Comparison of ENCODE assay signal across 25 cellular contexts in the genomic region with DNA sequence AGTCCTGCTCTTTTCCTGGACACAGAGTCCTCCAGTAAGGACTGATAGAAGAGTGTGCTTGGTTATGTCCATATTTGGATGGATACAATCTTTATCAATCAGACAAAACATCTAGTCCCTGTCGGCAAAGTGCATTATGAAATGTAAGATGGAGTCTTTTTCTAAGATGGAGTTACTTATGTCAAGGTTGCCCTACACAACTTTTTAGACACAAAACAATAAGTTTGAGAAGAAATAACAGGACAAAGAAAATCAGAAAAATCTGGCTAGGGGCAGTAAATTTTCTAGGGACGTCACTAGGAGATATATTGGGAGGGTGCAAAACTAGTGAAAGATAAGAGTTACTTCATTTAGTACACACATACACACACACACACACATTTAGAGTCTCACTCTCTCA.
"Had no signal": no experiment of that assay in that cellular context is flagged by ENCODE, and none has a peak within 500 bp of the region (broad histone marks: within the 10 kb centered on the region; RNA-seq: fewer than 3 reads in every experiment).

No MANE protein-coding gene starts in this region.

- ATAC-seq: gastroesophageal sphincter, heart right ventricle, left cardiac atrium, left lung, left ventricle myocardium superior, lower lobe of right lung, mucosa of descending colon had no signal

- H3K4me3 Mint-ChIP-seq: mesothelial cell of epicardium, naive B cell had no signal

- DNase-seq: dermis blood vessel endothelial cell; dorsolateral prefrontal cortex; effector CD4-positive, alpha-beta T cell; effector memory CD4-positive, alpha-beta T cell; foreskin keratinocyte; glutamatergic neuron; head of caudate nucleus; heart right ventricle; hippocampal formation; left cardiac atrium; left lung; left ventricle myocardium superior; lower lobe of right lung; mesenchymal stem cell; mucosa of descending colon; naive B cell had no signal

- H3K27ac Mint-ChIP-seq: mesothelial cell of epicardium, naive B cell had no signal

- H3K27me3 ChIP-seq: dorsolateral prefrontal cortex, esophagus muscularis mucosa, foreskin keratinocyte, gastroesophageal sphincter, heart right ventricle, left lung had no signal

- H3K4me3 ChIP-seq: coronary artery, dorsolateral prefrontal cortex, esophagus muscularis mucosa, gastroesophageal sphincter, heart right ventricle, left lung, lower lobe of right lung, mucosa of descending colon had no signal

- H3K27ac ChIP-seq: coronary artery, dorsolateral prefrontal cortex, esophagus muscularis mucosa, foreskin keratinocyte, gastroesophageal sphincter, heart right ventricle, left lung, lower lobe of right lung had no signal

- H3K9me3 ChIP-seq: esophagus muscularis mucosa, left lung, lower lobe of right lung, mucosa of descending colon had no signal

- H3K4me1 ChIP-seq: esophagus muscularis mucosa, foreskin keratinocyte, gastroesophageal sphincter, heart right ventricle, left lung, lower lobe of right lung had no signal

- H3K36me3 ChIP-seq: esophagus muscularis mucosa, gastroesophageal sphincter, heart right ventricle, left lung, lower lobe of right lung had no signal

- FAIRE-seq: colon, endothelial cell of umbilical vein, frontal cortex, islet of Langerhans, keratinocyte had no signal

- H3K36me3 Mint-ChIP-seq: mesothelial cell of epicardium had no signal
